In genomic region chr1:32352831-32353383, GRCh38 we compare ENCODE assay signal across 1 cellular context.
TF ChIP-seq lines count a peak whose summit lies in the region.

No MANE protein-coding gene starts in this region.

TF ChIP-seq in GM12878, 131 proteins besides CTCF, POLR2A, EP300 and RAD21:
- TF ChIP-seq, protein P1, sequence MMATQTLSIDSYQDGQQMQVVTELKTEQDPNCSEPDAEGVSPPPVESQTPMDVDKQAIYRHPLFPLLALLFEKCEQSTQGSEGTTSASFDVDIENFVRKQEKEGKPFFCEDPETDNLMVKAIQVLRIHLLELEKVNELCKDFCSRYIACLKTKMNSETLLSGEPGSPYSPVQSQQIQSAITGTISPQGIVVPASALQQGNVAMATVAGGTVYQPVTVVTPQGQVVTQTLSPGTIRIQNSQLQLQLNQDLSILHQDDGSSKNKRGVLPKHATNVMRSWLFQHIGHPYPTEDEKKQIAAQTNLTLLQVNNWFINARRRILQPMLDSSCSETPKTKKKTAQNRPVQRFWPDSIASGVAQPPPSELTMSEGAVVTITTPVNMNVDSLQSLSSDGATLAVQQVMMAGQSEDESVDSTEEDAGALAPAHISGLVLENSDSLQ (IDR thresholded peaks at IDR 0.05): no peak
- TF ChIP-seq TAF1 (IDR thresholded peaks at IDR 0.05; ENCODE audit: borderline replicate concordance, low read depth, low read length): no peak
TF ChIP-seq in GM12878: peak in this region for 0.
